In genomic region chr17:40100419-40100668, GRCh38 we compare ENCODE assay signal across 1 cellular context.
TF ChIP-seq lines count a peak whose summit lies in the region.

Gene NR1D1, minus strand, starts transcription at chr17:40100589. Its CDS starts 495 bp downstream, at chr17:40100094.

TF ChIP-seq in GM12878, 131 proteins besides CTCF, POLR2A, EP300 and RAD21 (continued from another document):
- TF ChIP-seq ZNF687 (IDR thresholded peaks at IDR 0.05) (no peak), BRCA1 (IDR thresholded peaks at IDR 0.05; ENCODE audit: low read depth, low read length) (no peak)
